In genomic region chr7:29796181-29796580, GRCh38 we compare ENCODE assay signal across 35 cellular contexts. TPM values are rescaled to one million over a fixed set of nuclear protein-coding genes. Genes with fewer than 3 reads are reported as not detected.
"Had no signal": no experiment of that assay in that cellular context is flagged by ENCODE, and none has a peak within 500 bp of the region (broad histone marks: within the 10 kb centered on the region; RNA-seq: fewer than 3 reads in every experiment).

No MANE protein-coding gene starts in this region.

- H3K36me3 ChIP-seq: adrenal gland, brain microvascular endothelial cell, breast epithelium had no signal

- DNase-seq: activated B cell treated with CpG ODN at 0.5 μM for 24 hours; activated CD4-positive, alpha-beta memory T cell treated with anti-CD3 and anti-CD28 coated beads for 36 hours; activated CD4-positive, alpha-beta T cell treated with anti-CD3 and anti-CD28 coated beads for 4 hours; activated CD4-positive, alpha-beta T cell treated with anti-CD3 and anti-CD28 coated beads, Interleukin-2, amount 10 ng/mL, durations not matched to agents 24 days and 14 days; activated CD4-positive, alpha-beta T cell treated with anti-CD3 and anti-CD28 coated beads, Interleukin-2, amount 50 U/mL, for 1 hour; activated CD4-positive, alpha-beta T cell treated with anti-CD3 and anti-CD28 coated beads, Interleukin-2, amount 50 U/mL, for 4 hours; activated CD4-positive, CD25-positive, alpha-beta regulatory T cell treated with anti-CD3 and anti-CD28 coated beads, Interleukin-2, amount 50 U/mL, for 72 hours; activated CD8-positive, alpha-beta memory T cell treated with anti-CD3 and anti-CD28 coated beads, Interleukin-2, amount 50 U/mL, for 4 hours; activated CD8-positive, alpha-beta T cell treated with anti-CD3 and anti-CD28 coated beads for 36 hours; activated effector memory CD4-positive, alpha-beta T cell treated with anti-CD3 and anti-CD28 coated beads, Interleukin-2, amount 50 U/mL, for 16 hours; activated gamma-delta T cell treated with Interleukin-2 at 50 U/mL for 16 hours; activated naive CD4-positive, alpha-beta T cell; activated naive CD4-positive, alpha-beta T cell treated with anti-CD3 and anti-CD28 coated beads for 36 hours; activated naive CD4-positive, alpha-beta T cell treated with anti-CD3 and anti-CD28 coated beads, Interleukin-2, amount 50 U/mL, for 16 hours; activated naive CD8-positive, alpha-beta T cell treated with anti-CD3 and anti-CD28 coated beads for 36 hours; activated T-cell treated with anti-CD3 and anti-CD28 coated beads for 4 hours; activated T-cell treated with anti-CD3 and anti-CD28 coated beads, Interleukin-2, amount 50 U/mL, for 1 hour; activated T-cell treated with anti-CD3 and anti-CD28 coated beads, Interleukin-2, amount 50 U/mL, for 4 hours; activated T-cell treated with anti-CD3 and anti-CD28 coated beads, Interleukin-2, amount 50 U/mL, for 72 hours; amniotic stem cell; aorta; body of pancreas; brain microvascular endothelial cell; central memory CD4-positive, alpha-beta T cell; T-helper 2 cell; T-helper 9 cell had no signal

- FAIRE-seq: astrocyte, TTC549 had no signal

- H3K27me3 ChIP-seq: adrenal gland, body of pancreas, breast epithelium had no signal

- H3K4me1 ChIP-seq: body of pancreas, breast epithelium had no signal

- H3K27ac ChIP-seq: body of pancreas, brain microvascular endothelial cell, breast epithelium, VCaP had no signal

- H3K4me3 ChIP-seq: adrenal gland, body of pancreas, breast epithelium had no signal

- H3K9me3 ChIP-seq: adrenal gland, body of pancreas, breast epithelium had no signal

- ATAC-seq: activated CD8-positive, alpha-beta T cell treated with anti-CD3 and anti-CD28 coated beads for 36 hours; activated naive CD4-positive, alpha-beta T cell treated with anti-CD3 and anti-CD28 coated beads, Interleukin-2, amount 50 U/mL, for 72 hours; activated T-cell treated with anti-CD3 and anti-CD28 coated beads, Interleukin-2, amount 50 U/mL, for 4 hours; activated T-cell treated with anti-CD3 and anti-CD28 coated beads, Interleukin-2, amount 50 U/mL, for 72 hours; activated T-helper 17 cell treated with anti-CD3 and anti-CD28 coated beads, Interleukin-2, amount 50 U/mL, for 72 hours; body of pancreas had no signal

RNA-seq across cellular contexts. Expression of gene WIPF3, which starts 10.1 kb away (rescaled TPM):
- total RNA-seq: activated B cell treated with CpG ODN at 0.5 μM for 24 hours; activated CD4-positive, alpha-beta memory T cell treated with anti-CD3 and anti-CD28 coated beads for 36 hours; activated CD4-positive, alpha-beta T cell treated with anti-CD3 and anti-CD28 coated beads, Interleukin-2, amount 10 ng/mL, durations not matched to agents 24 days and 14 days; activated CD8-positive, alpha-beta memory T cell treated with anti-CD3 and anti-CD28 coated beads for 36 hours; activated CD8-positive, alpha-beta T cell treated with anti-CD3 and anti-CD28 coated beads for 36 hours; activated naive CD4-positive, alpha-beta T cell treated with anti-CD3 and anti-CD28 coated beads for 36 hours; activated naive CD4-positive, alpha-beta T cell treated with anti-CD3 and anti-CD28 coated beads, Interleukin-2, amount 50 U/mL, for 72 hours; activated naive CD8-positive, alpha-beta T cell treated with anti-CD3 and anti-CD28 coated beads for 36 hours; activated T-cell treated with anti-CD3 and anti-CD28 coated beads, Interleukin-2, amount 50 U/mL, for 4 hours; activated T-cell treated with anti-CD3 and anti-CD28 coated beads, Interleukin-2, amount 50 U/mL, for 72 hours; activated T-helper 1 cell treated with anti-CD3 and anti-CD28 coated beads, Interleukin-12 subunit alpha, Interleukin-12 subunit beta, Interleukin-2, Interleukin-4 antibody, amounts not matched to agents 30 ng/mL and 10 ng/mL and 1 ng/mL, durations not matched to agents 14 hours and 24 hours and 36 hours; activated T-helper 17 cell treated with anti-CD3 and anti-CD28 coated beads, Interleukin-2, amount 50 U/mL, for 72 hours had no signal
